1 cellular context compared by ENCODE assay signal in the genomic region with DNA sequence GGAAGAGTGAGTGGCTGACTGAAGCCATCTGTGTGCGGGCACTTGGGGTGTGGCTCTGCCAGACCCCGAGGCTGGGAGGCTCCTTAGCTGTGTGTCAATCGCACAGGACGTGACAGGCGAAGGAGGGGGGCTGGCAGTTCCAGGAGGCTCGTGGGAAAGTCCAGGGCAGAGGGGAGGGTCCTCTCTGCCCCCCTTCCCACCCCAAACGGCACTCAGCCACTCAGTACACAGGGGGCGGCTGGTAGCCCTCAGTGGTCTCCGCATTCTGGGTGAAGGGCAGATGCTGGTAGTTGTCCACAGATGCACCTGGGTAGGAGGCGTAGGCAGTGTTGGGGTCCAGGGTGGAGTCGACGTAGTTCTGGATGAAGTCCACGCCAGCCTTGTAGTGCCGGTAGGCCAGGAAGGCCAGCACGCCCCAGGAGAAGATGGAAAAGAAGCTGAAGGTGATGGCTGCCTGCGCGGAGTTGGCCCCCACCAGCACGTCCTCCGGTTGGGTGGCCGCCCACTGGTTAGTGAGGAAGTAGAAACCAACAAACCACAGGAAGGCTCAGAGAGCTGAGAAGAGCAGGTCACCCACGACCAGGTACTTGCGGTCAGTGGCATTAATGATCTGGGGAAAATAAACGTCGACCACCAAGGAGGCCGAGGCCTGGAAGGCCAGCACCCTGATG.
TF ChIP-seq lines count a peak whose summit lies in the region.

No MANE protein-coding gene starts in this region.

TF ChIP-seq in GM12878, 131 proteins besides CTCF, POLR2A, EP300 and RAD21 (continued from another document):
- TF ChIP-seq, protein P1, sequence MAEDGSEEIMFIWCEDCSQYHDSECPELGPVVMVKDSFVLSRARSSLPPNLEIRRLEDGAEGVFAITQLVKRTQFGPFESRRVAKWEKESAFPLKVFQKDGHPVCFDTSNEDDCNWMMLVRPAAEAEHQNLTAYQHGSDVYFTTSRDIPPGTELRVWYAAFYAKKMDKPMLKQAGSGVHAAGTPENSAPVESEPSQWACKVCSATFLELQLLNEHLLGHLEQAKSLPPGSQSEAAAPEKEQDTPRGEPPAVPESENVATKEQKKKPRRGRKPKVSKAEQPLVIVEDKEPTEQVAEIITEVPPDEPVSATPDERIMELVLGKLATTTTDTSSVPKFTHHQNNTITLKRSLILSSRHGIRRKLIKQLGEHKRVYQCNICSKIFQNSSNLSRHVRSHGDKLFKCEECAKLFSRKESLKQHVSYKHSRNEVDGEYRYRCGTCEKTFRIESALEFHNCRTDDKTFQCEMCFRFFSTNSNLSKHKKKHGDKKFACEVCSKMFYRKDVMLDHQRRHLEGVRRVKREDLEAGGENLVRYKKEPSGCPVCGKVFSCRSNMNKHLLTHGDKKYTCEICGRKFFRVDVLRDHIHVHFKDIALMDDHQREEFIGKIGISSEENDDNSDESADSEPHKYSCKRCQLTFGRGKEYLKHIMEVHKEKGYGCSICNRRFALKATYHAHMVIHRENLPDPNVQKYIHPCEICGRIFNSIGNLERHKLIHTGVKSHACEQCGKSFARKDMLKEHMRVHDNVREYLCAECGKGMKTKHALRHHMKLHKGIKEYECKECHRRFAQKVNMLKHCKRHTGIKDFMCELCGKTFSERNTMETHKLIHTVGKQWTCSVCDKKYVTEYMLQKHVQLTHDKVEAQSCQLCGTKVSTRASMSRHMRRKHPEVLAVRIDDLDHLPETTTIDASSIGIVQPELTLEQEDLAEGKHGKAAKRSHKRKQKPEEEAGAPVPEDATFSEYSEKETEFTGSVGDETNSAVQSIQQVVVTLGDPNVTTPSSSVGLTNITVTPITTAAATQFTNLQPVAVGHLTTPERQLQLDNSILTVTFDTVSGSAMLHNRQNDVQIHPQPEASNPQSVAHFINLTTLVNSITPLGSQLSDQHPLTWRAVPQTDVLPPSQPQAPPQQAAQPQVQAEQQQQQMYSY (CRISPR knock-in tag; IDR thresholded peaks at IDR 0.05): no peak
- TF ChIP-seq NBN (IDR thresholded peaks at IDR 0.05): no peak
- TF ChIP-seq NR2C2 (IDR thresholded peaks at IDR 0.05; ENCODE audit: borderline replicate concordance, control insufficient read depth, insufficient read length, low read depth): no peak
- TF ChIP-seq, protein P2, sequence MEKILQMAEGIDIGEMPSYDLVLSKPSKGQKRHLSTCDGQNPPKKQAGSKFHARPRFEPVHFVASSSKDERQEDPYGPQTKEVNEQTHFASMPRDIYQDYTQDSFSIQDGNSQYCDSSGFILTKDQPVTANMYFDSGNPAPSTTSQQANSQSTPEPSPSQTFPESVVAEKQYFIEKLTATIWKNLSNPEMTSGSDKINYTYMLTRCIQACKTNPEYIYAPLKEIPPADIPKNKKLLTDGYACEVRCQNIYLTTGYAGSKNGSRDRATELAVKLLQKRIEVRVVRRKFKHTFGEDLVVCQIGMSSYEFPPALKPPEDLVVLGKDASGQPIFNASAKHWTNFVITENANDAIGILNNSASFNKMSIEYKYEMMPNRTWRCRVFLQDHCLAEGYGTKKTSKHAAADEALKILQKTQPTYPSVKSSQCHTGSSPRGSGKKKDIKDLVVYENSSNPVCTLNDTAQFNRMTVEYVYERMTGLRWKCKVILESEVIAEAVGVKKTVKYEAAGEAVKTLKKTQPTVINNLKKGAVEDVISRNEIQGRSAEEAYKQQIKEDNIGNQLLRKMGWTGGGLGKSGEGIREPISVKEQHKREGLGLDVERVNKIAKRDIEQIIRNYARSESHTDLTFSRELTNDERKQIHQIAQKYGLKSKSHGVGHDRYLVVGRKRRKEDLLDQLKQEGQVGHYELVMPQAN (conservative IDR thresholded peaks at IDR 0.05): no peak
- TF ChIP-seq KDM1A (IDR thresholded peaks at IDR 0.05; ENCODE audit: borderline replicate concordance): no peak
- TF ChIP-seq ZNF622 (IDR thresholded peaks at IDR 0.05): no peak
- no peak for TF ChIP-seq ZNF24 (IDR thresholded peaks at IDR 0.05)
- TF ChIP-seq, protein P3, sequence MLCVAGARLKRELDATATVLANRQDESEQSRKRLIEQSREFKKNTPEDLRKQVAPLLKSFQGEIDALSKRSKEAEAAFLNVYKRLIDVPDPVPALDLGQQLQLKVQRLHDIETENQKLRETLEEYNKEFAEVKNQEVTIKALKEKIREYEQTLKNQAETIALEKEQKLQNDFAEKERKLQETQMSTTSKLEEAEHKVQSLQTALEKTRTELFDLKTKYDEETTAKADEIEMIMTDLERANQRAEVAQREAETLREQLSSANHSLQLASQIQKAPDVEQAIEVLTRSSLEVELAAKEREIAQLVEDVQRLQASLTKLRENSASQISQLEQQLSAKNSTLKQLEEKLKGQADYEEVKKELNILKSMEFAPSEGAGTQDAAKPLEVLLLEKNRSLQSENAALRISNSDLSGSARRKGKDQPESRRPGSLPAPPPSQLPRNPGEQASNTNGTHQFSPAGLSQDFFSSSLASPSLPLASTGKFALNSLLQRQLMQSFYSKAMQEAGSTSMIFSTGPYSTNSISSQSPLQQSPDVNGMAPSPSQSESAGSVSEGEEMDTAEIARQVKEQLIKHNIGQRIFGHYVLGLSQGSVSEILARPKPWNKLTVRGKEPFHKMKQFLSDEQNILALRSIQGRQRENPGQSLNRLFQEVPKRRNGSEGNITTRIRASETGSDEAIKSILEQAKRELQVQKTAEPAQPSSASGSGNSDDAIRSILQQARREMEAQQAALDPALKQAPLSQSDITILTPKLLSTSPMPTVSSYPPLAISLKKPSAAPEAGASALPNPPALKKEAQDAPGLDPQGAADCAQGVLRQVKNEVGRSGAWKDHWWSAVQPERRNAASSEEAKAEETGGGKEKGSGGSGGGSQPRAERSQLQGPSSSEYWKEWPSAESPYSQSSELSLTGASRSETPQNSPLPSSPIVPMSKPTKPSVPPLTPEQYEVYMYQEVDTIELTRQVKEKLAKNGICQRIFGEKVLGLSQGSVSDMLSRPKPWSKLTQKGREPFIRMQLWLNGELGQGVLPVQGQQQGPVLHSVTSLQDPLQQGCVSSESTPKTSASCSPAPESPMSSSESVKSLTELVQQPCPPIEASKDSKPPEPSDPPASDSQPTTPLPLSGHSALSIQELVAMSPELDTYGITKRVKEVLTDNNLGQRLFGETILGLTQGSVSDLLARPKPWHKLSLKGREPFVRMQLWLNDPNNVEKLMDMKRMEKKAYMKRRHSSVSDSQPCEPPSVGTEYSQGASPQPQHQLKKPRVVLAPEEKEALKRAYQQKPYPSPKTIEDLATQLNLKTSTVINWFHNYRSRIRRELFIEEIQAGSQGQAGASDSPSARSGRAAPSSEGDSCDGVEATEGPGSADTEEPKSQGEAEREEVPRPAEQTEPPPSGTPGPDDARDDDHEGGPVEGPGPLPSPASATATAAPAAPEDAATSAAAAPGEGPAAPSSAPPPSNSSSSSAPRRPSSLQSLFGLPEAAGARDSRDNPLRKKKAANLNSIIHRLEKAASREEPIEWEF (IDR thresholded peaks at IDR 0.05; ENCODE audit: insufficient replicate concordance, low read depth, low read length): no peak
- no peak for TF ChIP-seq BMI1 (IDR thresholded peaks at IDR 0.05; ENCODE audit: borderline replicate concordance)
- TF ChIP-seq, protein P4, sequence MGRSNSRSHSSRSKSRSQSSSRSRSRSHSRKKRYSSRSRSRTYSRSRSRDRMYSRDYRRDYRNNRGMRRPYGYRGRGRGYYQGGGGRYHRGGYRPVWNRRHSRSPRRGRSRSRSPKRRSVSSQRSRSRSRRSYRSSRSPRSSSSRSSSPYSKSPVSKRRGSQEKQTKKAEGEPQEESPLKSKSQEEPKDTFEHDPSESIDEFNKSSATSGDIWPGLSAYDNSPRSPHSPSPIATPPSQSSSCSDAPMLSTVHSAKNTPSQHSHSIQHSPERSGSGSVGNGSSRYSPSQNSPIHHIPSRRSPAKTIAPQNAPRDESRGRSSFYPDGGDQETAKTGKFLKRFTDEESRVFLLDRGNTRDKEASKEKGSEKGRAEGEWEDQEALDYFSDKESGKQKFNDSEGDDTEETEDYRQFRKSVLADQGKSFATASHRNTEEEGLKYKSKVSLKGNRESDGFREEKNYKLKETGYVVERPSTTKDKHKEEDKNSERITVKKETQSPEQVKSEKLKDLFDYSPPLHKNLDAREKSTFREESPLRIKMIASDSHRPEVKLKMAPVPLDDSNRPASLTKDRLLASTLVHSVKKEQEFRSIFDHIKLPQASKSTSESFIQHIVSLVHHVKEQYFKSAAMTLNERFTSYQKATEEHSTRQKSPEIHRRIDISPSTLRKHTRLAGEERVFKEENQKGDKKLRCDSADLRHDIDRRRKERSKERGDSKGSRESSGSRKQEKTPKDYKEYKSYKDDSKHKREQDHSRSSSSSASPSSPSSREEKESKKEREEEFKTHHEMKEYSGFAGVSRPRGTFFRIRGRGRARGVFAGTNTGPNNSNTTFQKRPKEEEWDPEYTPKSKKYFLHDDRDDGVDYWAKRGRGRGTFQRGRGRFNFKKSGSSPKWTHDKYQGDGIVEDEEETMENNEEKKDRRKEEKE (IDR thresholded peaks at IDR 0.05): no peak
- TF ChIP-seq EGR1 (IDR thresholded peaks at IDR 0.05; ENCODE audit: borderline replicate concordance in 1 of 2, low read depth in 2 of 2, low read length in 2 of 2): no peak
- no peak for TF ChIP-seq HDAC2 (IDR thresholded peaks at IDR 0.05)
- no peak for TF ChIP-seq MYB (IDR thresholded peaks at IDR 0.05; ENCODE audit: borderline replicate concordance, low read depth, low read length)
